Comparison of ENCODE assay signal across 29 cellular contexts in the genomic region with DNA sequence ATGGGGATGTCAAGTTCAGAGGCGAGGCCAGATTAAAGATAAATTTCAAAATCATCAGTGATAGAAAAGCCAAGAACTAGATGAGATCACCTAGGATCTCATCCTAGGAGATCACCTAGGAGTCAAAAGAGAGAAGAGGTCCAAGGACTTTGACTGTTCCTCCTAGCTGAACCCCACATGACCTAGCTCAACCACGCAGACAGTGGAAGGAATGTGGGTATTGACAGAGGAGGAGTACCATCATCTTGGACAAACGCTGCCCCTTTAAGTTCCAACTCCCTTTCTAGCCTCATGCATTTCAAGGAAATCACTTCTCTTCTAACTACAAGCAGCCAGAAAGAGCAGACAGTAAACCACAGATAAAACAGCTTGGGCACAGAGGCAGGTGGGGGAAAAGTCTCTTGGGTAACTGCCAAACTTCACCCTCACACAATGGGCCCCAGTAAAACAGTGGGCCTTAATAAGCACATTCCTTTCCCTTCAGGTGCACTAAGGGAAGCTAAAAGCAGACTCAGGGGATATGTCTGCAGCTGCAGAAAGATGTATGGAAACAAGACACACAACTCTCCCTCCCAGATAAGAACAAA. TPM values are rescaled to one million over a fixed set of nuclear protein-coding genes. Genes with fewer than 3 reads are reported as not detected.
DNase-seq lines count a peak whose midpoint lies in the region; ATAC-seq, FAIRE-seq and TF ChIP-seq lines count a peak whose summit lies in the region.
"Had no signal": no experiment of that assay in that cellular context is flagged by ENCODE, and none has a peak within 500 bp of the region (broad histone marks: within the 10 kb centered on the region; RNA-seq: fewer than 3 reads in every experiment).

No MANE protein-coding gene starts in this region.

- peak overlapping the region; percentile 92; the same call in 1 of the 2 replicates for H2AFZ ChIP-seq in H1 (ENCODE audit: low read length)
- H2AFZ ChIP-seq: PC-9 had no signal

- no peak for TF ChIP-seq CTCF in H1 (IDR thresholded peaks at IDR 0.05; ENCODE audit: control extremely low read depth in 1 of 3, insufficient read depth in 1 of 3, low read depth in 1 of 3, low read length in 3 of 3)
- TF ChIP-seq CTCF in thyroid gland (IDR thresholded peaks at IDR 0.05): peak in 1 of 6 experiments; percentile 6
- TF ChIP-seq CTCF in pancreas (IDR thresholded peaks at IDR 0.05): no peak

- TF ChIP-seq EP300 in H1 (IDR thresholded peaks at IDR 0.05; ENCODE audit: borderline replicate concordance in 1 of 2, low read depth in 2 of 2, low read length in 2 of 2): no peak

- no peak overlapping the region for H3K18ac ChIP-seq in H1 (ENCODE audit: extremely low read depth, low read length)

- H2BK120ac ChIP-seq in H1 (replicated peaks; ENCODE audit: low read depth, low read length): no peak overlapping the region

- H3K79me1 ChIP-seq in H1 (ENCODE audit: low read depth, low read length): no peaks in the 10 kb centered on the region

- no peak overlapping the region for H4K8ac ChIP-seq in H1 (ENCODE audit: extremely low read depth, insufficient read depth, low read length)

- H3K9me3 ChIP-seq in H1 (ENCODE audit: insufficient read depth in 2 of 2, low read depth in 1 of 2, low read length in 1 of 2) (peaks cover 0 to 3% of the 10 kb centered on the region in 2 experiments; a peak in 2 of 4 replicates), thyroid gland (no peaks in the 10 kb centered on the region), pancreas (no peaks in the 10 kb centered on the region)
- H3K9me3 ChIP-seq: testis, vagina had no signal

- WGBS in H1 (ENCODE audit: extremely low coverage in 1 of 2, insufficient coverage in 1 of 2, insufficient read length in 1 of 2, insufficient replicate concordance in 2 of 2, low coverage in 1 of 2, low lambda C conversion rate in 2 of 2, missing lambda C conversion rate in 1 of 2), 2 experiments: 73% methylated on average over 3 of the region's 3 CpGs; no CpG with 5 or more reads in 1 of the 2 experiments
- 50 to 52% methylated on average over 3 of the region's 3 CpGs for WGBS in thyroid gland, 2 donors
- 53 to 56% methylated on average over 3 of the region's 3 CpGs for WGBS in pancreas, 2 donors

- H3K79me2 ChIP-seq in H1 (ENCODE audit: control insufficient read depth in 1 of 2, insufficient read depth in 2 of 2, low read length in 2 of 2): no peaks in the 10 kb centered on the region

- no peaks in the 10 kb centered on the region for H4K20me1 ChIP-seq in H1 (replicated peaks in 1 of 2; ENCODE audit: control insufficient read depth in 1 of 2, insufficient read depth in 2 of 2, low read length in 2 of 2)

- TF ChIP-seq POLR2A in H1 (IDR thresholded peaks at IDR 0.05; ENCODE audit: control extremely low read depth in 1 of 2, low read depth in 2 of 2, low read length in 2 of 2) (no peak), thyroid gland (IDR thresholded peaks at IDR 0.05) (no peak)

- no peak overlapping the region for H3K4me3 ChIP-seq in H1 (ENCODE audit: extremely low read depth in 1 of 4, insufficient read depth in 2 of 4, low read depth in 3 of 4, low read length in 4 of 4)
- H3K4me3 ChIP-seq in thyroid gland (replicated peaks in 1 of 3): no peak overlapping the region
- H3K4me3 ChIP-seq in pancreas: no peak overlapping the region
- H3K4me3 ChIP-seq: left lung, PC-9, testis, vagina had no signal

- H4K5ac ChIP-seq in H1 (ENCODE audit: insufficient read length, low read depth, low read length): no peak overlapping the region

- intact Hi-C loops in thyroid gland (cut with DNase I) (no loop called here), pancreas (cut with DNase I) (no loop called here)

- no peak for TF ChIP-seq RAD21 in H1 (IDR thresholded peaks at IDR 0.05 in 1 of 2, conservative IDR thresholded peaks at IDR 0.05 in 1 of 2; ENCODE audit: low read depth in 2 of 2, low read length in 2 of 2)

- H3K4me1 ChIP-seq in H1 (replicated peaks in 1 of 4; ENCODE audit: control insufficient read depth in 3 of 4, insufficient read depth in 4 of 4, low read length in 3 of 4): peaks cover 0 to 6% (median 1%) of the 10 kb centered on the region in 4 experiments; a peak in 1 of 7 replicates
- peaks cover 25 to 32% of the 10 kb centered on the region in 2 donors for H3K4me1 ChIP-seq in thyroid gland
- H3K4me1 ChIP-seq in pancreas: peaks cover 0 to 5% (median 0%) of the 10 kb centered on the region in 3 donors
- H3K4me1 ChIP-seq: foreskin keratinocyte, left lung, testis, vagina had no signal

- no peak overlapping the region for H3K9ac ChIP-seq in H1 (replicated peaks in 1 of 4; ENCODE audit: extremely low read depth in 1 of 4, low read depth in 3 of 4, low read length in 3 of 4)

- H2BK5ac ChIP-seq in H1 (ENCODE audit: low read depth, low read length): no peak overlapping the region

- no peak overlapping the region for H4K91ac ChIP-seq in H1 (replicated peaks; ENCODE audit: insufficient read length, low read length)

- no peak overlapping the region for H3K4me2 ChIP-seq in H1 (ENCODE audit: insufficient read depth in 1 of 2, low read depth in 2 of 2, low read length in 2 of 2)
- H3K4me2 ChIP-seq: PC-9 had no signal

- POLR2A ChIA-PET in H1 (lab: Charles Lee; ENCODE audit: partially characterized antibody): interaction anchor here (0.8 to 1.5 kb wide), 2 partner anchors 12 to 41 kb away, joined by 3 to 4 read pairs; partner anchors contain the start of genes FAM76A and IFI6

- H3K27ac ChIP-seq in H1 (ENCODE audit: low read depth, low read length): no peak overlapping the region
- H3K27ac ChIP-seq in thyroid gland: peak overlapping the region; percentile 25 to 80 (median 79)
- H3K27ac ChIP-seq in pancreas: no peak overlapping the region
- H3K27ac ChIP-seq: foreskin keratinocyte, left lung, PC-9, testis, vagina had no signal

- no peak overlapping the region for H2BK20ac ChIP-seq in H1 (ENCODE audit: low read length)

- H3K14ac ChIP-seq in H1 (ENCODE audit: insufficient read length): no peak overlapping the region

- FAIRE-seq in H1 (lab: Jason Lieb, UNC) (no peak), pancreas (lab: Jason Lieb, UNC) (no peak)
- FAIRE-seq: A204.1, G401.6, H54 had no signal

- ATAC-seq in pancreas (no peak), GM19328 (IDR thresholded peaks at IDR 0.05; ENCODE audit: unreplicated experiment) (no peak)
- ATAC-seq: activated CD8-positive, alpha-beta T cell treated with anti-CD3 and anti-CD28 coated beads, Interleukin-2, amount 10 ng/mL, durations not matched to agents 7 days and 5 days; foreskin keratinocyte; left lung had no signal

- H3K36me3 ChIP-seq in H1 (ENCODE audit: control insufficient read depth in 2 of 4, insufficient read depth in 4 of 4, low read length in 3 of 4) (no peaks in the 10 kb centered on the region), thyroid gland (no peaks in the 10 kb centered on the region), pancreas (no peaks in the 10 kb centered on the region)
- H3K36me3 ChIP-seq: left lung, vagina had no signal

- no peak overlapping the region for H2BK12ac ChIP-seq in H1 (ENCODE audit: low read depth, low read length)

- no peaks in the 10 kb centered on the region for H3K27me3 ChIP-seq in H1 (replicated peaks in 1 of 4; ENCODE audit: control insufficient read depth in 3 of 4, extremely low read depth in 1 of 4, insufficient read depth in 3 of 4, low read length in 3 of 4)
- H3K27me3 ChIP-seq in thyroid gland: no peaks in the 10 kb centered on the region
- no peaks in the 10 kb centered on the region for H3K27me3 ChIP-seq in pancreas
- H3K27me3 ChIP-seq: foreskin keratinocyte, left lung, testis, vagina had no signal

- H3K4ac ChIP-seq in H1 (replicated peaks; ENCODE audit: insufficient read length, low read depth, low read length): no peak overlapping the region

- no peak overlapping the region for H3K56ac ChIP-seq in H1 (replicated peaks; ENCODE audit: insufficient read length, low read depth, low read length)

- no peak overlapping the region for H3K23ac ChIP-seq in H1 (ENCODE audit: insufficient read length)

- DNase-seq in NCI-H1436 (lab: John Stamatoyannopoulos, UW) (peak; percentile 6), NCI-H1436 treated with DMSO at 0.1 percent for 48 hours (lab: John Stamatoyannopoulos, UW) (no peak), NCI-H128 (lab: John Stamatoyannopoulos, UW; ENCODE audit: unreplicated experiment) (peak; percentile 8), H1 (ENCODE audit: low read depth in 1 of 2, low spot score in 2 of 2) (no peak), thyroid gland (peak; percentile 16 to 29), 8988T (no peak), pancreas (no peak)
- DNase-seq: activated CD8-positive, alpha-beta T cell treated with anti-CD3 and anti-CD28 coated beads, Interleukin-2, amount 10 ng/mL, durations not matched to agents 7 days and 5 days; activated effector memory CD4-positive, alpha-beta T cell treated with Interleukin-2 at 50 U/mL for 16 hours; aorta; caudate nucleus; CD4-positive, alpha-beta memory T cell; endodermal cell; foreskin keratinocyte; hippocampal formation; left lung; mesenchymal stem cell; NCI-H1930; NCI-H446; nucleus accumbens; Right ventricle myocardium superior; stimulated activated naive CD4-positive, alpha-beta T cell treated with Interleukin-2 at 50 U/mL for 16 hours; testis had no signal

- H2AK5ac ChIP-seq in H1 (ENCODE audit: low read depth, low read length): no peak overlapping the region

- no peaks in the 10 kb centered on the region; the same call in 1 of the 2 replicates for H3K23me2 ChIP-seq in H1 (ENCODE audit: low read depth, low read length)

- H2BK15ac ChIP-seq in H1 (ENCODE audit: low read length): no peak overlapping the region

- CTCF ChIA-PET in H1 (lab: Charles Lee; ENCODE audit: partially characterized antibody): interaction anchor here (1.8 kb wide), 1 partner anchor 44 kb away, joined by 4 read pairs; no protein-coding TSS in a partner anchor

RNA-seq across cellular contexts. Expression of gene FAM76A, which starts 12.5 kb away (rescaled TPM):
- 12.8 and 16.2 TPM in 2 replicates for total RNA-seq in H1 (2021; fragmentation: NEBNext Ultra II Directional; extraction: Animal tissue kit (Norgen Biotek cat#: 25700))
- 2.7 and 3.4 TPM in 2 replicates for polyA plus RNA-seq in H1 (2011; rRNA removed)
- 5.2 TPM for polyA plus RNA-seq in H1 (2011; cell fraction: cytosol; rRNA removed)
- polyA plus RNA-seq in H1 (2011; cell fraction: nucleus; rRNA removed): 5.9 TPM
- 8.3 to 9.4 TPM (median 9.1 TPM) in 4 replicates for polyA plus RNA-seq in H1 (2012, experiment 1 of 2)
- polyA plus RNA-seq in H1 (2012, experiment 2 of 2): 1.2 TPM
- 7.5 TPM for polyA plus RNA-seq in H1 (2013, experiment 1 of 2)
- 8.1 TPM for polyA plus RNA-seq in H1 (2013, experiment 2 of 2)
- polyA minus RNA-seq in H1 (2011; rRNA and poly(A)+ RNA removed): 10.1 and 15.7 TPM in 2 replicates
- 10.3 TPM for polyA minus RNA-seq in H1 (2011; cell fraction: cytosol; rRNA and poly(A)+ RNA removed)
- 7.3 TPM for polyA minus RNA-seq in H1 (2011; cell fraction: nucleus; rRNA and poly(A)+ RNA removed)
- total RNA-seq in thyroid gland: 10 to 100 TPM; 23.7 to 32.6 (median 30.7) TPM
- total RNA-seq in pancreas: 1 to 10 TPM; 5.0 to 8.7 (median 6.4) TPM
- 1 to 10 TPM; 4.3 to 6.4 TPM for polyA plus RNA-seq in pancreas

RNA-seq across cellular contexts. Expression of gene IFI6, which starts 41.2 kb away (rescaled TPM):
- total RNA-seq in H1 (2021; fragmentation: NEBNext Ultra II Directional; extraction: Animal tissue kit (Norgen Biotek cat#: 25700)): 4.9 and 6.1 TPM in 2 replicates
- 13.0 and 13.2 TPM in 2 replicates for polyA plus RNA-seq in H1 (2011; rRNA removed)
- polyA plus RNA-seq in H1 (2011; cell fraction: cytosol; rRNA removed): 12.3 TPM
- polyA plus RNA-seq in H1 (2011; cell fraction: nucleus; rRNA removed): 8.3 TPM
- 9.7 to 19.5 TPM (median 15.7 TPM) in 4 replicates for polyA plus RNA-seq in H1 (2012, experiment 1 of 2)
- polyA plus RNA-seq in H1 (2012, experiment 2 of 2): 15.5 TPM
- polyA plus RNA-seq in H1 (2013, experiment 1 of 2): 9.2 TPM
- polyA plus RNA-seq in H1 (2013, experiment 2 of 2): 11.9 TPM
- polyA minus RNA-seq in H1 (2011; rRNA and poly(A)+ RNA removed): 0.79 and 1.7 TPM in 2 replicates
- 2.9 TPM for polyA minus RNA-seq in H1 (2011; cell fraction: cytosol; rRNA and poly(A)+ RNA removed)
- 1.9 TPM for polyA minus RNA-seq in H1 (2011; cell fraction: nucleus; rRNA and poly(A)+ RNA removed)
- total RNA-seq in thyroid gland: 100 to 1,000 TPM; 120 to 174 (median 150) TPM
- total RNA-seq in pancreas: 10 to 100 TPM in 5 of 6 donors, 1 to 10 TPM in 1; 7.8 to 67.4 (median 28.8) TPM
- 100 to 1,000 TPM in 1 of 2 donors, 10 to 100 TPM in 1; 54.6 to 186 TPM for polyA plus RNA-seq in pancreas

RNA-seq across cellular contexts. Expression of gene STX12, which starts 59.8 kb away (rescaled TPM):
- total RNA-seq in H1 (2021; fragmentation: NEBNext Ultra II Directional; extraction: Animal tissue kit (Norgen Biotek cat#: 25700)): 11.0 and 11.6 TPM in 2 replicates
- polyA plus RNA-seq in H1 (2011; rRNA removed): 3.7 and 3.9 TPM in 2 replicates
- polyA plus RNA-seq in H1 (2011; cell fraction: cytosol; rRNA removed): 4.2 TPM
- polyA plus RNA-seq in H1 (2011; cell fraction: nucleus; rRNA removed): 5.4 TPM
- polyA plus RNA-seq in H1 (2012, experiment 1 of 2): 4.8 to 7.4 TPM (median 5.6 TPM) in 4 replicates
- 1.1 TPM for polyA plus RNA-seq in H1 (2012, experiment 2 of 2)
- 8.8 TPM for polyA plus RNA-seq in H1 (2013, experiment 1 of 2)
- 8.0 TPM for polyA plus RNA-seq in H1 (2013, experiment 2 of 2)
- 4.8 and 8.2 TPM in 2 replicates for polyA minus RNA-seq in H1 (2011; rRNA and poly(A)+ RNA removed)
- 3.2 TPM for polyA minus RNA-seq in H1 (2011; cell fraction: cytosol; rRNA and poly(A)+ RNA removed)
- polyA minus RNA-seq in H1 (2011; cell fraction: nucleus; rRNA and poly(A)+ RNA removed): 4.5 TPM
- total RNA-seq in thyroid gland: 100 to 1,000 TPM; 169 to 265 (median 221) TPM
- total RNA-seq in pancreas: 10 to 100 TPM; 15.4 to 24.3 (median 19.5) TPM
- polyA plus RNA-seq in pancreas: 10 to 100 TPM; 13.6 to 21.2 TPM

Comparison
In these comparisons a context has a peak if more than half of its experiments do, and no peak if none do; other contexts are left out.
1. DNase-seq: peak in NCI-H1436 (single experiment), NCI-H128 (single experiment) and thyroid gland (2 of 2); none in NCI-H1436 treated with DMSO at 0.1 percent for 48 hours (single experiment), H1 (0 of 2), 8988T (single experiment) and pancreas (0 of 6).
2. H3K27ac ChIP-seq: peak in thyroid gland (3 of 3); none in H1 (single experiment) and pancreas (0 of 4).
3. RNA of gene STX12, which starts 59.8 kb away (total RNA-seq): 169 to 265 TPM in thyroid gland; 15.4 to 24.3 TPM in pancreas and 11.0 to 11.6 TPM in H1; every median in the first group is over 4 times any median in the second.